ENCODE assay signal across 8 cellular contexts in genomic region chr1:54851406-54851805, GRCh38. TPM values are rescaled to one million over a fixed set of nuclear protein-coding genes. Genes with fewer than 3 reads are reported as not detected.
"Had no signal": no experiment of that assay in that cellular context is flagged by ENCODE, and none has a peak within 500 bp of the region (broad histone marks: within the 10 kb centered on the region; RNA-seq: fewer than 3 reads in every experiment).

No MANE protein-coding gene starts in this region.

- H3K27me3 Mint-ChIP-seq: activated CD4-positive, alpha-beta memory T cell treated with anti-CD3 and anti-CD28 coated beads for 36 hours; activated naive CD8-positive, alpha-beta T cell treated with anti-CD3 and anti-CD28 coated beads, Interleukin-2, amount 10 ng/mL, durations not matched to agents 7 days and 5 days had no signal

- DNase-seq: activated CD4-positive, alpha-beta memory T cell treated with anti-CD3 and anti-CD28 coated beads for 36 hours; activated CD4-positive, alpha-beta T cell treated with anti-CD3 and anti-CD28 coated beads for 1 hour; activated naive CD8-positive, alpha-beta T cell treated with anti-CD3 and anti-CD28 coated beads, Interleukin-2, amount 10 ng/mL, durations not matched to agents 7 days and 5 days; activated T-cell treated with anti-CD3 and anti-CD28 coated beads, Interleukin-2, amount 50 U/mL, for 72 hours; colonic mucosa; mesendoderm had no signal

- H3K27me3 ChIP-seq: colonic mucosa had no signal

- H3K4me3 ChIP-seq: colonic mucosa had no signal

- H3K27ac Mint-ChIP-seq: activated CD4-positive, alpha-beta memory T cell treated with anti-CD3 and anti-CD28 coated beads for 36 hours; activated naive CD8-positive, alpha-beta T cell treated with anti-CD3 and anti-CD28 coated beads, Interleukin-2, amount 10 ng/mL, durations not matched to agents 7 days and 5 days; activated T-cell treated with anti-CD3 and anti-CD28 coated beads, Interleukin-2, amount 50 U/mL, for 72 hours had no signal

- H3K27ac ChIP-seq: colonic mucosa had no signal

- H3K4me1 Mint-ChIP-seq: activated naive CD8-positive, alpha-beta T cell treated with anti-CD3 and anti-CD28 coated beads, Interleukin-2, amount 10 ng/mL, durations not matched to agents 7 days and 5 days had no signal

- H3K9me3 ChIP-seq: colonic mucosa had no signal

- H3K4me3 Mint-ChIP-seq: activated CD4-positive, alpha-beta memory T cell treated with anti-CD3 and anti-CD28 coated beads for 36 hours; activated naive CD8-positive, alpha-beta T cell treated with anti-CD3 and anti-CD28 coated beads, Interleukin-2, amount 10 ng/mL, durations not matched to agents 7 days and 5 days; activated T-cell treated with anti-CD3 and anti-CD28 coated beads, Interleukin-2, amount 50 U/mL, for 72 hours had no signal

- H3K4me1 ChIP-seq: colonic mucosa had no signal

- H3K9me3 Mint-ChIP-seq: activated CD4-positive, alpha-beta memory T cell treated with anti-CD3 and anti-CD28 coated beads for 36 hours; activated naive CD8-positive, alpha-beta T cell treated with anti-CD3 and anti-CD28 coated beads, Interleukin-2, amount 10 ng/mL, durations not matched to agents 7 days and 5 days; activated T-cell treated with anti-CD3 and anti-CD28 coated beads, Interleukin-2, amount 50 U/mL, for 72 hours had no signal

RNA-seq across cellular contexts. Expression of gene TTC22, which starts 50.3 kb away (rescaled TPM):
- total RNA-seq: osteocyte, SK-MEL-5 had no signal
